In genomic region chr19:53432088-53432661, GRCh38 we compare ENCODE assay signal across 8 cellular contexts. TPM values are rescaled to one million over a fixed set of nuclear protein-coding genes. Genes with fewer than 3 reads are reported as not detected.
DNase-seq lines count a peak whose midpoint lies in the region; ATAC-seq, FAIRE-seq and TF ChIP-seq lines count a peak whose summit lies in the region.

No MANE protein-coding gene starts in this region.

- H3K9me3 ChIP-seq in PC-3 (ENCODE audit: low read length): peaks cover 4% of the 10 kb centered on the region; the same call in 1 of the 2 replicates

- H3K9ac ChIP-seq in PC-3 (ENCODE audit: low read length): peak overlapping the region; percentile 91

- H3K9me2 ChIP-seq in PC-3 (replicated peaks; ENCODE audit: low read length): no peaks in the 10 kb centered on the region

- TSS peak; percentile 68 for BruUV-seq in PC-3 (replicated peaks; lab: Mats Ljungman, UMichigan)

- peak overlapping the region; percentile 57 for H3K27ac ChIP-seq in PC-3 (ENCODE audit: low read length)

- peak overlapping the region; percentile 74 for H3K4me3 ChIP-seq in PC-3 (ENCODE audit: low read length)
- peak overlapping the region; percentile 83 for H3K4me3 ChIP-seq in bronchial epithelial cell (ENCODE audit: low read depth, low read length)

- H3K27me3 ChIP-seq in PC-3 (ENCODE audit: low read length) (no peaks in the 10 kb centered on the region), bronchial epithelial cell (ENCODE audit: control insufficient read depth, insufficient read depth, low read length) (no peaks in the 10 kb centered on the region)

- no peaks in the 10 kb centered on the region for H4K20me1 ChIP-seq in PC-3 (ENCODE audit: low read length)

- H3K4me2 ChIP-seq in PC-3 (ENCODE audit: low read length): peak overlapping the region; percentile 82

- POLR2A ChIA-PET in PC-3 (lab: Charles Lee; ENCODE audit: unreplicated experiment): no interaction called here

- CTCF ChIA-PET in PC-3 (lab: Charles Lee): interaction anchor here (1.0 kb wide), 1 partner anchor 67 kb away, joined by 3 read pairs; no protein-coding TSS in a partner anchor

- peaks cover 21% of the 10 kb centered on the region for H3K4me1 Mint-ChIP-seq in stimulated activated effector memory CD8-positive, alpha-beta T cell treated with anti-CD3 and anti-CD28 coated beads, Interleukin-12 subunit alpha, Interleukin-12 subunit beta, amount 100 ng/mL, for 72 hours

- H3K36me3 Mint-ChIP-seq in stimulated activated effector memory CD8-positive, alpha-beta T cell treated with anti-CD3 and anti-CD28 coated beads, Interleukin-12 subunit alpha, Interleukin-12 subunit beta, amount 100 ng/mL, for 72 hours: peaks cover 59% of the 10 kb centered on the region

- H3K4me3 Mint-ChIP-seq in stimulated activated effector memory CD8-positive, alpha-beta T cell treated with anti-CD3 and anti-CD28 coated beads, Interleukin-12 subunit alpha, Interleukin-12 subunit beta, amount 100 ng/mL, for 72 hours: peak overlapping the region; percentile 95

- ATAC-seq in HG02852 (IDR thresholded peaks at IDR 0.05; ENCODE audit: unreplicated experiment) (peak; percentile 26), PC-3 (peak; percentile 12), left lobe of liver (peak; percentile 17), HG02623 (IDR thresholded peaks at IDR 0.05; ENCODE audit: unreplicated experiment) (no peak)
- ATAC-seq in stimulated activated effector memory CD8-positive, alpha-beta T cell treated with anti-CD3 and anti-CD28 coated beads, Interleukin-12 subunit alpha, Interleukin-12 subunit beta, amount 100 ng/mL, for 72 hours: peak; percentile 38

- no peak for TF ChIP-seq CTCF in PC-3 (conservative IDR thresholded peaks at IDR 0.05; ENCODE audit: low read depth, low read length)
- no peak for TF ChIP-seq CTCF in bronchial epithelial cell (IDR thresholded peaks at IDR 0.05; ENCODE audit: insufficient read depth, low read length, severe bottlenecking)

- peak; percentile 1 for DNase-seq in NCI-H345 (lab: John Stamatoyannopoulos, UW)
- no peak for DNase-seq in NCI-H345 treated with DMSO at 0.1 percent for 48 hours (lab: John Stamatoyannopoulos, UW; ENCODE audit: unreplicated experiment)
- peak; percentile 9 for DNase-seq in PC-3
- peak; percentile 3 for DNase-seq in bronchial epithelial cell (ENCODE audit: low read depth)
- no peak for DNase-seq in left lobe of liver (ENCODE audit: low spot score)
- DNase-seq in stimulated activated effector memory CD8-positive, alpha-beta T cell treated with anti-CD3 and anti-CD28 coated beads, Interleukin-12 subunit alpha, Interleukin-12 subunit beta, amount 100 ng/mL, for 72 hours (ENCODE audit: low spot score in 2 of 2): peak in 1 of 2 donors; percentile 7

- H3K27ac Mint-ChIP-seq in stimulated activated effector memory CD8-positive, alpha-beta T cell treated with anti-CD3 and anti-CD28 coated beads, Interleukin-12 subunit alpha, Interleukin-12 subunit beta, amount 100 ng/mL, for 72 hours: peak overlapping the region; percentile 95

- H3K9me3 Mint-ChIP-seq in stimulated activated effector memory CD8-positive, alpha-beta T cell treated with anti-CD3 and anti-CD28 coated beads, Interleukin-12 subunit alpha, Interleukin-12 subunit beta, amount 100 ng/mL, for 72 hours: peaks cover 3% of the 10 kb centered on the region

- FAIRE-seq in bronchial epithelial cell (lab: Jason Lieb, UNC): no peak

- intact Hi-C loops in PC-3 (cut with micrococcal nuclease): loop anchor here (5.0 kb wide), 3 partner anchors 35 to 65 kb away; partner anchors contain the start of genes ZNF525, ZNF765 and ZNF813

- peaks cover 8% of the 10 kb centered on the region; the same call in 1 of the 2 replicates for H3K4me1 ChIP-seq in PC-3 (ENCODE audit: insufficient read depth, low read length)

- peak overlapping the region; percentile 52 for H2AFZ ChIP-seq in PC-3 (ENCODE audit: low read length)

- H3K36me3 ChIP-seq in PC-3 (ENCODE audit: low read depth, low read length) (peaks cover 38% of the 10 kb centered on the region), bronchial epithelial cell (ENCODE audit: control insufficient read depth, insufficient read depth, low read length) (peaks cover 1% of the 10 kb centered on the region)

- peaks cover 43% of the 10 kb centered on the region for H3K79me2 ChIP-seq in PC-3 (ENCODE audit: low read length)

- H3F3A ChIP-seq in PC-3 (ENCODE audit: low read length, unreplicated experiment): no peaks in the 10 kb centered on the region

RNA-seq across cellular contexts. Expression of gene ZNF761, which starts 0.4 kb away (rescaled TPM):
- 15.8 and 16.5 TPM in 2 replicates for total RNA-seq in PC-3 (2014; rRNA removed)
- total RNA-seq in bronchial epithelial cell: 14.0 and 15.9 TPM in 2 replicates
- total RNA-seq in left lobe of liver: 2.9 TPM

RNA-seq across cellular contexts. Expression of gene ZNF813, which starts 35.4 kb away (rescaled TPM):
- 3.5 and 4.4 TPM in 2 replicates for total RNA-seq in PC-3 (2014; rRNA removed)
- 3.9 and 4.6 TPM in 2 replicates for total RNA-seq in bronchial epithelial cell
- total RNA-seq in left lobe of liver: 0.70 TPM

RNA-seq across cellular contexts. Expression of gene ZNF765, which starts 37.2 kb away (rescaled TPM):
- 9.6 and 11.4 TPM in 2 replicates for total RNA-seq in PC-3 (2014; rRNA removed)
- total RNA-seq in bronchial epithelial cell: 16.0 and 17.9 TPM in 2 replicates
- 3.9 TPM for total RNA-seq in left lobe of liver

Comparison
In these comparisons a context has a peak if more than half of its experiments do, and no peak if none do; other contexts are left out.
1. DNase-seq: peak in NCI-H345 (single experiment), PC-3 (single experiment) and bronchial epithelial cell (single experiment); none in NCI-H345 treated with DMSO at 0.1 percent for 48 hours (single experiment) and left lobe of liver (single experiment).